8 cellular contexts compared by ENCODE assay signal in the genomic region with DNA sequence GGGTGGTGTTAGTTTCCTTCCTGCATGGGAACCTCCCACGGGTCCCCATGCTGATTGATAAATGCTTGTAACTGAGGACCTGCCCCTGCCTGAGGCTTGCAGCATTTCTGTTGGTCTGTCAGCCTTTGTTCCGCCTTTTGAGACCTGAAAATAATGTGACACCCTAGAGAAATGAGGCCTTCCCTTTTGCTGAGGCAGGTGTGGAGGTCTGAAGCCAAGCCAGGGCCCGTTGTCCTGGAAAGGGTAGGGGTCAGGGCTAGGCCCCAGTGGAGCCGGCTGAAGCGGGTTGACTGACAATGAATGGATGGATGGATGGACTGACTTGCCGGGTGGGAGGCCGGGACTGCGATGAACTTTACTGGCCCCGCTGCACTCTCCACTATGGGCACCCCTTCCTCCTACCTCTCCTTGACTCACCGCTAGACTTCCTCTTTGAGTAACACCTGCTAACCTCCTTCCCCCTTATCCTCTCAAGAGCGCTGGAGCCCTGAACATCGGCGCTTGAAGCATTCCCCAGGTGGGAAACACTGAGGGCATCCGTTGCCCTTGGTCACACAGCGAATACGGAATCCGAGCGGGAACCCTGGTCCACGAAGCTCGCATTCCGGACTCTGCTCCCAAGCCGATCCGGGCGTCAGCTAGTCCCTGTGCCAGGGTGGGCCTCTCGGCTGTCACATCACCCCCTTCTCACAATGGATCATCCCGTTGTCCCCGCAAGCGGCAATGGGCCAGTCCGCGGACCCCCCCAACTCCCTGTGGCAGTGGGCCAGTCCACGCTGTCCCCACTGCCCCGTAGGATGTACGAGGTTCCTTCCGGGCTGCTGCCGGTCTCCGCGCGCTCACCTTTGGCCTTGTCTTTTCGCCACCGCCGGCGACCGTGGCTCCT. TPM values are rescaled to one million over a fixed set of nuclear protein-coding genes. Genes with fewer than 3 reads are reported as not detected.
DNase-seq lines count a peak whose midpoint lies in the region; ATAC-seq and TF ChIP-seq lines count a peak whose summit lies in the region.

No MANE protein-coding gene starts in this region.

- TF ChIP-seq CTCF in foreskin fibroblast (IDR thresholded peaks at IDR 0.05; ENCODE audit: low read depth, low read length) (no peak), type B pancreatic cell (conservative IDR thresholded peaks at IDR 0.05) (no peak)

- H3K4me1 Mint-ChIP-seq in type B pancreatic cell (ENCODE audit: unreplicated experiment): peaks cover 28% of the 10 kb centered on the region

- H3K9me3 Mint-ChIP-seq in type B pancreatic cell: no peaks in the 10 kb centered on the region

- peaks cover 7% of the 10 kb centered on the region for H3K27me3 Mint-ChIP-seq in type B pancreatic cell

- DNase-seq in NCI-H526 treated with DMSO at 0.1 percent for 48 hours (lab: John Stamatoyannopoulos, UW) (peak; percentile 79), activated T-helper 1 cell treated with Interleukin-2 at 50 U/mL for 16 hours (ENCODE audit: low read depth) (peak; percentile 44), foreskin fibroblast (peak in 1 of 2 donors; percentile 68), nucleus accumbens (lab: John Stamatoyannopoulos, UW) (peak in 30 of 56 donors; percentile 43 to 87 (median 78)), type B pancreatic cell (ENCODE audit: extremely low spot score, unreplicated experiment) (no peak), DMS153 treated with DMSO at 0.1 percent for 48 hours (lab: John Stamatoyannopoulos, UW; ENCODE audit: unreplicated experiment) (no peak)

- H3K36me3 Mint-ChIP-seq in type B pancreatic cell: peaks cover 6% of the 10 kb centered on the region

- peak; percentile 50 for ATAC-seq in GM18511 (IDR thresholded peaks at IDR 0.05; ENCODE audit: unreplicated experiment)
- ATAC-seq in HG02759 (IDR thresholded peaks at IDR 0.05; ENCODE audit: unreplicated experiment): peak; percentile 41

- peak overlapping the region; percentile 77 for H3K27ac Mint-ChIP-seq in type B pancreatic cell

- H3K4me3 ChIP-seq in foreskin fibroblast (ENCODE audit: low read depth in 1 of 2, low read length in 2 of 2): peak overlapping the region; percentile 62 to 65

- peak overlapping the region; percentile 97 for H3K4me3 Mint-ChIP-seq in type B pancreatic cell

RNA-seq across cellular contexts. Expression of a gene that starts 4.4 kb away (rescaled TPM):
- 6.9 and 17.9 TPM in 2 replicates for total RNA-seq in type B pancreatic cell (ENCODE audit: low replicate concordance)

RNA-seq across cellular contexts. Expression of a gene that starts 19.9 kb away (rescaled TPM):
- total RNA-seq in type B pancreatic cell (ENCODE audit: low replicate concordance): 1.0 and 3.2 TPM in 2 replicates

RNA-seq across cellular contexts. Expression of a gene that starts 32.7 kb away (rescaled TPM):
- total RNA-seq in type B pancreatic cell (ENCODE audit: low replicate concordance): 3.3 and 5.6 TPM in 2 replicates

Comparison
In these comparisons a context has a peak if more than half of its experiments do, and no peak if none do; other contexts are left out.
1. DNase-seq: peak in NCI-H526 treated with DMSO at 0.1 percent for 48 hours (single experiment), activated T-helper 1 cell treated with Interleukin-2 at 50 U/mL for 16 hours (single experiment) and nucleus accumbens (30 of 56); none in type B pancreatic cell (single experiment) and DMS153 treated with DMSO at 0.1 percent for 48 hours (single experiment).